27 cellular contexts compared by ENCODE assay signal in genomic region chr13:27975579-27976361, GRCh38. TPM values are rescaled to one million over a fixed set of nuclear protein-coding genes. Genes with fewer than 3 reads are reported as not detected.
DNase-seq lines count a peak whose midpoint lies in the region; ATAC-seq and TF ChIP-seq lines count a peak whose summit lies in the region.
"Had no signal": no experiment of that assay in that cellular context is flagged by ENCODE, and none has a peak within 500 bp of the region (broad histone marks: within the 10 kb centered on the region; RNA-seq: fewer than 3 reads in every experiment).

No MANE protein-coding gene starts in this region.

- no peaks in the 10 kb centered on the region for H4K20me1 ChIP-seq in Karpas-422 (ENCODE audit: insufficient read depth, low read depth, low read length)

- no peaks in the 10 kb centered on the region for H3K27me3 ChIP-seq in Karpas-422 (ENCODE audit: low read length)
- H3K27me3 ChIP-seq in vagina, result no peaks in the 10 kb centered on the region

- H3K9me2 ChIP-seq in Karpas-422 (replicated peaks; ENCODE audit: insufficient read depth, low read length), result no peaks in the 10 kb centered on the region

- DNase-seq in T-helper 2 cell treated with Interferon-gamma antibody and Interleukin-4, amounts not matched to agents 5 μg/mL and 100 μg/mL, for 36 hours (ENCODE audit: low spot score), result no peak
- DNase-seq in T-helper 2 cell (no peak), Karpas-422 (peak; percentile 20), left lobe of liver (ENCODE audit: low spot score) (peak; percentile 14), retina (peak; percentile 59), RKO (ENCODE audit: low spot score) (no peak), vagina (ENCODE audit: extremely low spot score in 2 of 2) (no peak)
- no peak for DNase-seq in stimulated activated CD8-positive, alpha-beta memory T cell treated with anti-CD3 and anti-CD28 coated beads, Interleukin-4, amount 100 ng/mL, for 48 hours
- DNase-seq: activated gamma-delta T cell; foreskin fibroblast; hypothalamus; IMR-90; midbrain; NCI-H1694; NCI-H2227 treated with DMSO at 0.1 percent for 48 hours; nucleus accumbens; stimulated activated naive CD4-positive, alpha-beta T cell treated with Interleukin-2 at 50 U/mL for 16 hours; T-helper 9 cell had no signal

- intact Hi-C loops in vagina (cut with DNase I), result loop anchor here (10.0 kb wide), 1 partner anchor 151 kb away; no protein-coding TSS in a partner anchor

- no peaks in the 10 kb centered on the region for H3K4me1 ChIP-seq in Karpas-422 (ENCODE audit: low read length)
- H3K4me1 ChIP-seq in vagina, result peaks cover 18% of the 10 kb centered on the region
- H3K4me1 ChIP-seq: SJSA1 had no signal

- TF ChIP-seq POLR2A in vagina (IDR thresholded peaks at IDR 0.05), result no peak

- H3K9me3 ChIP-seq in Karpas-422 (ENCODE audit: low read length) (no peaks in the 10 kb centered on the region), vagina (no peaks in the 10 kb centered on the region)
- H3K9me3 ChIP-seq: breast epithelium, SJSA1 had no signal

- no peak overlapping the region for H3K4me2 ChIP-seq in Karpas-422 (ENCODE audit: low read depth, low read length, poor library complexity, severe bottlenecking)
- H3K4me2 ChIP-seq: BLaER1 treated with 17β-estradiol and CSF1 and Interleukin-3, amounts not matched to agents 10 nM and 100 nM had no signal

- H3K9me3 Mint-ChIP-seq in T-helper 2 cell treated with Interferon-gamma antibody and Interleukin-4, amounts not matched to agents 5 μg/mL and 100 μg/mL, for 36 hours, result no peaks in the 10 kb centered on the region
- H3K9me3 Mint-ChIP-seq: dendritic cell treated with granulocyte-macrophage colony-stimulating factor and Interleukin-4, amounts not matched to agents 40 ng/mL and 50 ng/mL, for 4 days had no signal

- peak overlapping the region; percentile 41 for H3K27ac Mint-ChIP-seq in T-helper 2 cell treated with Interferon-gamma antibody and Interleukin-4, amounts not matched to agents 5 μg/mL and 100 μg/mL, for 36 hours
- H3K27ac Mint-ChIP-seq: dendritic cell treated with granulocyte-macrophage colony-stimulating factor and Interleukin-4, amounts not matched to agents 40 ng/mL and 50 ng/mL, for 4 days had no signal

- H3K36me3 Mint-ChIP-seq in T-helper 2 cell treated with Interferon-gamma antibody and Interleukin-4, amounts not matched to agents 5 μg/mL and 100 μg/mL, for 36 hours (ENCODE audit: low read depth), result no peaks in the 10 kb centered on the region

- no peaks in the 10 kb centered on the region for H3K79me2 ChIP-seq in Karpas-422 (ENCODE audit: low read length)

- peak; percentile 16 for ATAC-seq in left lobe of liver
- ATAC-seq: sciatic nerve had no signal

- peaks cover 84% of the 10 kb centered on the region for H3K27me3 Mint-ChIP-seq in T-helper 2 cell treated with Interferon-gamma antibody and Interleukin-4, amounts not matched to agents 5 μg/mL and 100 μg/mL, for 36 hours (ENCODE audit: low read depth)

- H3K4me3 ChIP-seq in Karpas-422 (ENCODE audit: low read length) (no peak overlapping the region), vagina (no peak overlapping the region)
- H3K4me3 ChIP-seq: BLaER1 treated with 17β-estradiol and CSF1 and Interleukin-3, amounts not matched to agents 10 nM and 100 nM; SJSA1 had no signal

- no peak overlapping the region for H2AFZ ChIP-seq in Karpas-422 (ENCODE audit: low read length)

- H3K36me3 ChIP-seq in Karpas-422 (ENCODE audit: insufficient read depth, low read length) (no peaks in the 10 kb centered on the region), vagina (no peaks in the 10 kb centered on the region)
- H3K36me3 ChIP-seq: BLaER1 treated with 17β-estradiol and CSF1 and Interleukin-3, amounts not matched to agents 10 nM and 100 nM; breast epithelium; SJSA1 had no signal

- H3K9ac ChIP-seq in Karpas-422 (ENCODE audit: low read length), result no peak overlapping the region
- H3K9ac ChIP-seq: BLaER1 treated with 17β-estradiol and CSF1 and Interleukin-3, amounts not matched to agents 10 nM and 100 nM had no signal

- peaks cover 6% of the 10 kb centered on the region for H3K4me1 Mint-ChIP-seq in T-helper 2 cell treated with Interferon-gamma antibody and Interleukin-4, amounts not matched to agents 5 μg/mL and 100 μg/mL, for 36 hours (ENCODE audit: low read depth)

- H3K27ac ChIP-seq in Karpas-422 (ENCODE audit: low read length) (no peak overlapping the region), vagina (no peak overlapping the region)
- H3K27ac ChIP-seq: BLaER1 treated with 17β-estradiol and CSF1 and Interleukin-3, amounts not matched to agents 10 nM and 100 nM; breast epithelium; SJSA1 had no signal

- TF ChIP-seq CTCF in vagina (IDR thresholded peaks at IDR 0.05), result no peak

- H3K4me3 Mint-ChIP-seq in T-helper 2 cell treated with Interferon-gamma antibody and Interleukin-4, amounts not matched to agents 5 μg/mL and 100 μg/mL, for 36 hours, result no peak overlapping the region
- H3K4me3 Mint-ChIP-seq: dendritic cell treated with granulocyte-macrophage colony-stimulating factor and Interleukin-4, amounts not matched to agents 40 ng/mL and 50 ng/mL, for 4 days had no signal

RNA-seq across cellular contexts. Expression of gene CDX2, which starts 6.7 kb away (rescaled TPM):
- not detected in 2 replicates for total RNA-seq in Karpas-422 (2014; rRNA removed; shearing (Covaris generic); ENCODE audit: low replicate concordance)
- not detected for total RNA-seq in left lobe of liver
- total RNA-seq in vagina, result not detected
- total RNA-seq: H4, IMR-90, kidney epithelial cell, sciatic nerve, SJSA1, ureter had no signal

RNA-seq across cellular contexts. Expression of gene URAD, which starts 12.7 kb away (rescaled TPM):
- not detected in 2 replicates for total RNA-seq in Karpas-422 (2014; rRNA removed; shearing (Covaris generic); ENCODE audit: low replicate concordance)
- total RNA-seq in left lobe of liver (not detected), vagina (not detected)
- total RNA-seq: G401, H4, IMR-90, kidney epithelial cell, sciatic nerve, SJSA1, ureter had no signal

RNA-seq across cellular contexts. Expression of gene PDX1, which starts 56.0 kb away (rescaled TPM):
- not detected in 2 replicates for total RNA-seq in Karpas-422 (2014; rRNA removed; shearing (Covaris generic); ENCODE audit: low replicate concordance)
- total RNA-seq in left lobe of liver (0.70 TPM), vagina (not detected)
- total RNA-seq: breast epithelium, G401, H4, IMR-90, kidney epithelial cell, sciatic nerve, SJSA1, ureter had no signal

Comparison
In these comparisons a context has a peak if more than half of its experiments do, and no peak if none do; other contexts are left out.
1. DNase-seq: peak in Karpas-422 (single experiment), left lobe of liver (single experiment) and retina (single experiment); none in T-helper 2 cell treated with Interferon-gamma antibody and Interleukin-4, amounts not matched to agents 5 μg/mL and 100 μg/mL, for 36 hours (single experiment), T-helper 2 cell (0 of 5), stimulated activated CD8-positive, alpha-beta memory T cell treated with anti-CD3 and anti-CD28 coated beads, Interleukin-4, amount 100 ng/mL, for 48 hours (single experiment), RKO (single experiment) and vagina (0 of 2).